8 cellular contexts compared by ENCODE assay signal in genomic region chr1:25431495-25432363, GRCh38. TPM values are rescaled to one million over a fixed set of nuclear protein-coding genes. Genes with fewer than 3 reads are reported as not detected.
DNase-seq lines count a peak whose midpoint lies in the region; ATAC-seq and TF ChIP-seq lines count a peak whose summit lies in the region.

No MANE protein-coding gene starts in this region.

- peak overlapping the region; percentile 78 for H3K4me3 Mint-ChIP-seq in activated naive CD8-positive, alpha-beta T cell treated with anti-CD3 and anti-CD28 coated beads, Interleukin-2, amount 10 ng/mL, durations not matched to agents 7 days and 5 days

- peaks cover 3% of the 10 kb centered on the region for H3K36me3 Mint-ChIP-seq in activated naive CD8-positive, alpha-beta T cell treated with anti-CD3 and anti-CD28 coated beads, Interleukin-2, amount 10 ng/mL, durations not matched to agents 7 days and 5 days

- no peaks in the 10 kb centered on the region for H3K27me3 Mint-ChIP-seq in activated naive CD8-positive, alpha-beta T cell treated with anti-CD3 and anti-CD28 coated beads, Interleukin-2, amount 10 ng/mL, durations not matched to agents 7 days and 5 days

- peak overlapping the region; percentile 66 for H3K27ac ChIP-seq in 22Rv1
- H3K27ac ChIP-seq in smooth muscle cell (ENCODE audit: low read depth): no peak overlapping the region

- H3K9ac ChIP-seq in smooth muscle cell (ENCODE audit: low read depth): peak overlapping the region; percentile 72

- H3K4me3 ChIP-seq in H7 (ENCODE audit: insufficient read depth, low read depth, low read length) (peak overlapping the region; percentile 91), iPS-11a (ENCODE audit: low read depth, low read length) (peak overlapping the region; percentile 71), smooth muscle cell (peak overlapping the region; percentile 90)

- H3K36me3 ChIP-seq in H7 (replicated peaks; ENCODE audit: control insufficient read depth, insufficient read depth, low read length) (no peaks in the 10 kb centered on the region), smooth muscle cell (ENCODE audit: low read depth) (no peaks in the 10 kb centered on the region)

- no peak overlapping the region for H2AFZ ChIP-seq in smooth muscle cell (ENCODE audit: low read depth)

- no peak for ATAC-seq in activated naive CD8-positive, alpha-beta T cell treated with anti-CD3 and anti-CD28 coated beads, Interleukin-2, amount 10 ng/mL, durations not matched to agents 7 days and 5 days (ENCODE audit: low read depth)
- ATAC-seq in HG03342 (IDR thresholded peaks at IDR 0.05; ENCODE audit: unreplicated experiment): no peak

- H3K27ac Mint-ChIP-seq in activated naive CD8-positive, alpha-beta T cell treated with anti-CD3 and anti-CD28 coated beads, Interleukin-2, amount 10 ng/mL, durations not matched to agents 7 days and 5 days: peak overlapping the region; percentile 63

- DNase-seq in H7 (no peak), smooth muscle cell (lab: John Stamatoyannopoulos, UW; ENCODE audit: unreplicated experiment) (no peak), occipital lobe (lab: John Stamatoyannopoulos, UW) (no peak), activated gamma-delta T cell (lab: John Stamatoyannopoulos, UW) (no peak)
- DNase-seq in activated naive CD8-positive, alpha-beta T cell treated with anti-CD3 and anti-CD28 coated beads, Interleukin-2, amount 10 ng/mL, durations not matched to agents 7 days and 5 days: no peak

- H3K4me1 ChIP-seq in smooth muscle cell (ENCODE audit: low read depth): peaks cover 11% of the 10 kb centered on the region

- 5% methylated on average over 17 of the region's 23 CpGs for WGBS in smooth muscle cell (ENCODE audit: low lambda C conversion rate)

- POLR2A ChIA-PET in activated naive CD8-positive, alpha-beta T cell treated with anti-CD3 and anti-CD28 coated beads, Interleukin-2, amount 10 ng/mL, durations not matched to agents 7 days and 5 days (lab: Charles Lee): interaction anchor here (0.7 to 2.1 kb wide), 4 partner anchors 40 to 586 kb away, joined by 3 to 10 read pairs (median 5); partner anchors contain the start of gene RSRP1

- TF ChIP-seq CTCF in 22Rv1 (IDR thresholded peaks at IDR 0.05) (no peak), smooth muscle cell (IDR thresholded peaks at IDR 0.05; ENCODE audit: borderline replicate concordance, insufficient read depth, poor library complexity, severe bottlenecking) (no peak)

- H3K4me2 ChIP-seq in smooth muscle cell: peak overlapping the region; percentile 85

- H4K20me1 ChIP-seq in smooth muscle cell (ENCODE audit: low read depth): peaks cover 54% of the 10 kb centered on the region

- H3K9me3 Mint-ChIP-seq in activated naive CD8-positive, alpha-beta T cell treated with anti-CD3 and anti-CD28 coated beads, Interleukin-2, amount 10 ng/mL, durations not matched to agents 7 days and 5 days: no peaks in the 10 kb centered on the region

- H3K9me3 ChIP-seq in smooth muscle cell (replicated peaks; ENCODE audit: low read depth): no peaks in the 10 kb centered on the region

- peaks cover 4% of the 10 kb centered on the region for H3F3A ChIP-seq in smooth muscle cell (ENCODE audit: low read depth)

- H3K27me3 ChIP-seq in H7 (ENCODE audit: control insufficient read depth, insufficient read depth, low read length): no peaks in the 10 kb centered on the region; the same call in 1 of the 2 replicates
- H3K27me3 ChIP-seq in smooth muscle cell (ENCODE audit: low read depth): no peaks in the 10 kb centered on the region

- H3K4me1 Mint-ChIP-seq in activated naive CD8-positive, alpha-beta T cell treated with anti-CD3 and anti-CD28 coated beads, Interleukin-2, amount 10 ng/mL, durations not matched to agents 7 days and 5 days: peaks cover 53% of the 10 kb centered on the region

- H3K79me2 ChIP-seq in smooth muscle cell (ENCODE audit: low read depth): peaks cover 58% of the 10 kb centered on the region

RNA-seq across cellular contexts. Expression of gene MACO1, which starts 1.0 kb away (rescaled TPM):
- 13.6 and 15.6 TPM in 2 replicates for total RNA-seq in H7 (2014; rRNA removed; shearing (Covaris generic))
- 10 to 100 TPM; 20.6 to 21.1 TPM for total RNA-seq in activated naive CD8-positive, alpha-beta T cell treated with anti-CD3 and anti-CD28 coated beads, Interleukin-2, amount 10 ng/mL, durations not matched to agents 7 days and 5 days
- 29.8 and 33.6 TPM in 2 replicates for total RNA-seq in smooth muscle cell
- polyA plus RNA-seq in smooth muscle cell: 19.1 and 19.8 TPM in 2 replicates
- total RNA-seq in occipital lobe: 93.7 TPM

RNA-seq across cellular contexts. Expression of gene RHCE, which starts 11.1 kb away (rescaled TPM):
- total RNA-seq in H7 (2014; rRNA removed; shearing (Covaris generic)): 0.62 and 0.70 TPM in 2 replicates
- under 1 TPM; 0.17 to 0.25 TPM for total RNA-seq in activated naive CD8-positive, alpha-beta T cell treated with anti-CD3 and anti-CD28 coated beads, Interleukin-2, amount 10 ng/mL, durations not matched to agents 7 days and 5 days
- total RNA-seq in smooth muscle cell (0.45 and 3.8 TPM in 2 replicates), occipital lobe (not detected)
- polyA plus RNA-seq in smooth muscle cell: 3.8 and 4.9 TPM in 2 replicates
